ENCODE assay signal across 8 cellular contexts in genomic region chr19:4911786-4912672, GRCh38. TPM values are rescaled to one million over a fixed set of nuclear protein-coding genes. Genes with fewer than 3 reads are reported as not detected.
A peak's percentile ranks its signal among the peaks of the same experiment; 100 is the strongest.
DNase-seq lines count a peak whose midpoint lies in the region; ATAC-seq, FAIRE-seq and TF ChIP-seq lines count a peak whose summit lies in the region.

No MANE protein-coding gene starts in this region.

- H3K4me2 ChIP-seq in MM.1S (ENCODE audit: low read depth, low read length) (peak overlapping the region; percentile 93; the same call in 1 of the 2 replicates), keratinocyte (ENCODE audit: control insufficient read depth, extremely low read depth, insufficient read depth, low read depth, low read length) (peak overlapping the region; percentile 90)

- H3K79me2 ChIP-seq in MM.1S (ENCODE audit: low read length) (peaks cover 69% of the 10 kb centered on the region), keratinocyte (ENCODE audit: control insufficient read depth, insufficient read depth, low read length) (peaks cover 34% of the 10 kb centered on the region)

- H3K9me2 ChIP-seq in MM.1S (replicated peaks; ENCODE audit: insufficient read depth, low read length), result no peaks in the 10 kb centered on the region

- H4K20me1 ChIP-seq in MM.1S (ENCODE audit: insufficient read depth, low read length), result peaks cover 19% of the 10 kb centered on the region
- no peaks in the 10 kb centered on the region for H4K20me1 ChIP-seq in keratinocyte (ENCODE audit: control insufficient read depth, extremely low read depth, insufficient read depth, low read length)

- H3K27ac Mint-ChIP-seq in WTC11, result peak overlapping the region; percentile 70

- H3F3A ChIP-seq in MM.1S (ENCODE audit: insufficient read depth, low read length), result peaks cover 5% of the 10 kb centered on the region; the same call in 1 of the 2 replicates

- no peak overlapping the region for H3K4me3 ChIP-seq in MM.1S (ENCODE audit: low read length)
- H3K4me3 ChIP-seq in cardiac fibroblast (replicated peaks in 1 of 2; ENCODE audit: low read depth in 2 of 2, low read length in 2 of 2), result peak overlapping the region; percentile 21 to 66
- H3K4me3 ChIP-seq in keratinocyte (ENCODE audit: control insufficient read depth in 2 of 3, extremely low read depth in 1 of 3, insufficient read depth in 2 of 3, low read depth in 1 of 3, low read length in 3 of 3), result peak overlapping the region in 2 of 3 experiments; percentile 60 to 61

- ATAC-seq in WTC11, result peak; percentile 31

- peaks cover 16% of the 10 kb centered on the region for H3K27me3 Mint-ChIP-seq in WTC11 (ENCODE audit: low read depth)

- H3K36me3 ChIP-seq in MM.1S (replicated peaks; ENCODE audit: insufficient read depth, low read length) (0 out of 2 replicates have a peak, but pooled peaks cover 8% of the 10 kb centered on the region), keratinocyte (ENCODE audit: control insufficient read depth in 2 of 2, extremely low read depth in 1 of 2, insufficient read depth in 2 of 2, low read length in 2 of 2) (peaks cover 0 to 12% of the 10 kb centered on the region in 2 experiments)

- H3K4me1 ChIP-seq in MM.1S (ENCODE audit: low read length) (peaks cover 7% of the 10 kb centered on the region), keratinocyte (ENCODE audit: control insufficient read depth, extremely low read depth, insufficient read depth, low read length) (peaks cover 41% of the 10 kb centered on the region)

- H2AFZ ChIP-seq in MM.1S (ENCODE audit: low read length) (no peak overlapping the region), keratinocyte (ENCODE audit: control insufficient read depth, low read length) (peak overlapping the region; percentile 73)

- H3K36me3 Mint-ChIP-seq in WTC11, result peaks cover 8% of the 10 kb centered on the region; the same call in 1 of the 2 replicates

- peaks cover 2% of the 10 kb centered on the region for H3K9me1 ChIP-seq in keratinocyte (ENCODE audit: control insufficient read depth, extremely low read depth, insufficient read depth, low read length)

- H3K9ac ChIP-seq in MM.1S (ENCODE audit: low read length) (no peak overlapping the region), keratinocyte (ENCODE audit: control insufficient read depth, extremely low read depth, insufficient read depth, low read length) (peak overlapping the region; percentile 60)

- peak overlapping the region; percentile 77 for H3K4me3 Mint-ChIP-seq in WTC11

- no peaks in the 10 kb centered on the region for H3K9me3 ChIP-seq in MM.1S (replicated peaks; ENCODE audit: insufficient read depth, low read length)
- H3K9me3 ChIP-seq in keratinocyte (ENCODE audit: control insufficient read depth, low read depth, low read length), result no peaks in the 10 kb centered on the region

- no peaks in the 10 kb centered on the region for H3K27me3 ChIP-seq in MM.1S (replicated peaks; ENCODE audit: insufficient read depth, low read length)
- H3K27me3 ChIP-seq in keratinocyte (ENCODE audit: control insufficient read depth, extremely low read depth, insufficient read depth, low read length), result no peaks in the 10 kb centered on the region

- POLR2A ChIA-PET in WTC11 (lab: Charles Lee), result interaction anchor here (0.5 to 1.2 kb wide), 2 partner anchors 16 to 45 kb away, joined by 4 to 5 read pairs; partner anchors contain the start of gene PLIN3

- FAIRE-seq in keratinocyte (lab: Jason Lieb, UNC), result peak; percentile 99

- H3K4me1 Mint-ChIP-seq in WTC11, result peaks cover 22% of the 10 kb centered on the region

- no peaks in the 10 kb centered on the region for H3K9me3 Mint-ChIP-seq in WTC11

- no peak overlapping the region for H3K27ac ChIP-seq in MM.1S (ENCODE audit: low read length)
- H3K27ac ChIP-seq in keratinocyte (ENCODE audit: control insufficient read depth, insufficient read depth, low read length), result peak overlapping the region; percentile 80

- DNase-seq in GM04503 (ENCODE audit: low read depth), result peak; percentile 99
- no peak for DNase-seq in MM.1S
- peak; percentile 62 for DNase-seq in WTC11 (ENCODE audit: low spot score)
- DNase-seq in cardiac fibroblast (ENCODE audit: low read depth in 2 of 2), result peak; percentile 99 to 100
- peak; percentile 99 for DNase-seq in keratinocyte (ENCODE audit: low read depth, low spot score)
- DNase-seq in stimulated activated CD4-positive, alpha-beta T cell treated with anti-CD3 and anti-CD28 coated beads, Interleukin-12 subunit alpha, Interleukin-12 subunit beta, amount 100 ng/mL, for 24 hours (ENCODE audit: low read depth in 2 of 2), result peak; percentile 63 to 66
- DNase-seq in NCI-H2029 (lab: John Stamatoyannopoulos, UW), result no peak
- DNase-seq in NK-92 treated with Interleukin-12 subunit alpha and Interleukin-12 subunit beta, amount 100 ng/mL, for 24 hours (lab: John Stamatoyannopoulos, UW), result no peak

- TF ChIP-seq CTCF in MM.1S (IDR thresholded peaks at IDR 0.05; ENCODE audit: low read length) (peak; percentile 52), WTC11 (IDR thresholded peaks at IDR 0.05) (0 out of 2 replicates have a peak, but pooled peaks have one; percentile 17), cardiac fibroblast (IDR thresholded peaks at IDR 0.05; ENCODE audit: low read depth, low read length) (peak; percentile 53), keratinocyte (optimal IDR thresholded peaks at IDR 0.05 in 1 of 3, IDR thresholded peaks at IDR 0.05 in 1 of 3, conservative IDR thresholded peaks at IDR 0.05 in 1 of 3; ENCODE audit: extremely low read depth in 1 of 3, insufficient read depth in 2 of 3, low read length in 3 of 3) (peak; percentile 47 to 85 (median 74))

- dilution Hi-C loops in keratinocyte (cut with MboI; ENCODE audit: extremely low pct_ligation_motif_present, low sequenced_read_pairs), result no loop called here

- CTCF ChIA-PET in WTC11 (lab: Charles Lee), result interaction anchor here (0.6 to 4.7 kb wide), 25 partner anchors 10 to 260 kb away, joined by 3 to 64 read pairs (median 4); partner anchors contain the start of genes KDM4B and PLIN3

TF ChIP-seq in WTC11, 78 proteins besides CTCF, POLR2A, EP300 and RAD21:
- no peak for TF ChIP-seq ZNF138 (CRISPR knock-in tag; conservative IDR thresholded peaks at IDR 0.05)
- peak; percentile 27; the same call in 1 of the 2 replicates for TF ChIP-seq FOXK1 (CRISPR knock-in tag; IDR thresholded peaks at IDR 0.05)

RNA-seq across cellular contexts. Expression of gene UHRF1, which starts 2.7 kb away (rescaled TPM):
- total RNA-seq in WTC11 (2021), result 37.9 to 42.5 TPM (median 38.1 TPM) in 3 replicates
- 3.2 to 16.3 TPM (median 9.7 TPM) in 3 replicates for polyA plus RNA-seq in keratinocyte
- polyA plus RNA-seq in keratinocyte (2011; ENCODE audit: low read depth), result 0.55 TPM
- 2.9 and 4.4 TPM in 2 replicates for polyA plus RNA-seq in keratinocyte (2011; cell fraction: cytosol; rRNA removed)
- polyA plus RNA-seq in keratinocyte (2011; cell fraction: nucleus; rRNA removed), result 10.1 and 10.7 TPM in 2 replicates
- 0.78 and 20.4 TPM in 2 replicates for polyA plus RNA-seq in keratinocyte (2012; ENCODE audit: low replicate concordance)
- polyA minus RNA-seq in keratinocyte, result 1.6 to 22.7 TPM (median 8.4 TPM) in 3 replicates
- 10.0 TPM for polyA minus RNA-seq in keratinocyte (2011; cell fraction: cytosol; rRNA and poly(A)+ RNA removed)
- 5.3 and 5.5 TPM in 2 replicates for polyA minus RNA-seq in keratinocyte (2011; cell fraction: nucleus; rRNA and poly(A)+ RNA removed)

RNA-seq across cellular contexts. Expression of gene ARRDC5, which starts 9.3 kb away (rescaled TPM):
- total RNA-seq in WTC11 (2021), result not detected in 3 replicates
- not detected in 3 replicates for polyA plus RNA-seq in keratinocyte
- not detected for polyA plus RNA-seq in keratinocyte (2011; ENCODE audit: low read depth)
- not detected in 2 replicates for polyA plus RNA-seq in keratinocyte (2011; cell fraction: cytosol; rRNA removed)
- not detected in 2 replicates for polyA plus RNA-seq in keratinocyte (2011; cell fraction: nucleus; rRNA removed)
- not detected in 2 replicates for polyA plus RNA-seq in keratinocyte (2012; ENCODE audit: low replicate concordance)
- not detected in 3 replicates for polyA minus RNA-seq in keratinocyte
- not detected for polyA minus RNA-seq in keratinocyte (2011; cell fraction: cytosol; rRNA and poly(A)+ RNA removed)
- polyA minus RNA-seq in keratinocyte (2011; cell fraction: nucleus; rRNA and poly(A)+ RNA removed), result not detected in 2 replicates

RNA-seq across cellular contexts. Expression of gene PLIN3, which starts 44.6 kb away (rescaled TPM):
- total RNA-seq in WTC11 (2021), result 61.3 to 72.1 TPM (median 71.2 TPM) in 3 replicates
- 70.7 to 107 TPM (median 87.3 TPM) in 3 replicates for polyA plus RNA-seq in keratinocyte
- polyA plus RNA-seq in keratinocyte (2011; ENCODE audit: low read depth), result 61.7 TPM
- 46.6 and 82.3 TPM in 2 replicates for polyA plus RNA-seq in keratinocyte (2011; cell fraction: cytosol; rRNA removed)
- 46.0 and 54.5 TPM in 2 replicates for polyA plus RNA-seq in keratinocyte (2011; cell fraction: nucleus; rRNA removed)
- polyA plus RNA-seq in keratinocyte (2012; ENCODE audit: low replicate concordance), result 47.4 and 123 TPM in 2 replicates
- polyA minus RNA-seq in keratinocyte, result 49.4 to 84.6 TPM (median 69.5 TPM) in 3 replicates
- 278 TPM for polyA minus RNA-seq in keratinocyte (2011; cell fraction: cytosol; rRNA and poly(A)+ RNA removed)
- 94.2 and 112 TPM in 2 replicates for polyA minus RNA-seq in keratinocyte (2011; cell fraction: nucleus; rRNA and poly(A)+ RNA removed)

RNA-seq across cellular contexts. Expression of gene KDM4B, which starts 56.9 kb away (rescaled TPM):
- 43.2 to 56.0 TPM (median 53.1 TPM) in 3 replicates for total RNA-seq in WTC11 (2021)
- 6.0 to 8.9 TPM (median 6.2 TPM) in 3 replicates for polyA plus RNA-seq in keratinocyte
- polyA plus RNA-seq in keratinocyte (2011; ENCODE audit: low read depth), result 4.4 TPM
- polyA plus RNA-seq in keratinocyte (2011; cell fraction: cytosol; rRNA removed), result 3.6 and 6.2 TPM in 2 replicates
- 15.4 and 21.1 TPM in 2 replicates for polyA plus RNA-seq in keratinocyte (2011; cell fraction: nucleus; rRNA removed)
- 11.5 and 11.8 TPM in 2 replicates for polyA plus RNA-seq in keratinocyte (2012; ENCODE audit: low replicate concordance)
- 17.1 to 21.4 TPM (median 19.6 TPM) in 3 replicates for polyA minus RNA-seq in keratinocyte
- 27.8 TPM for polyA minus RNA-seq in keratinocyte (2011; cell fraction: cytosol; rRNA and poly(A)+ RNA removed)
- 33.1 and 43.6 TPM in 2 replicates for polyA minus RNA-seq in keratinocyte (2011; cell fraction: nucleus; rRNA and poly(A)+ RNA removed)

Comparison
In these comparisons a context has a peak if more than half of its experiments do, and no peak if none do; other contexts are left out.
1. DNase-seq: peak in GM04503 (single experiment), WTC11 (single experiment), cardiac fibroblast (2 of 2), keratinocyte (single experiment) and stimulated activated CD4-positive, alpha-beta T cell treated with anti-CD3 and anti-CD28 coated beads, Interleukin-12 subunit alpha, Interleukin-12 subunit beta, amount 100 ng/mL, for 24 hours (2 of 2); none in MM.1S (single experiment), NCI-H2029 (single experiment) and NK-92 treated with Interleukin-12 subunit alpha and Interleukin-12 subunit beta, amount 100 ng/mL, for 24 hours (single experiment).
2. CTCF ChIP-seq: peak in every context shown above with its lines; median percentile 74 in keratinocyte; 53 in cardiac fibroblast; 52 in MM.1S; 17 in WTC11.